28 cellular contexts compared by ENCODE assay signal in the genomic region with DNA sequence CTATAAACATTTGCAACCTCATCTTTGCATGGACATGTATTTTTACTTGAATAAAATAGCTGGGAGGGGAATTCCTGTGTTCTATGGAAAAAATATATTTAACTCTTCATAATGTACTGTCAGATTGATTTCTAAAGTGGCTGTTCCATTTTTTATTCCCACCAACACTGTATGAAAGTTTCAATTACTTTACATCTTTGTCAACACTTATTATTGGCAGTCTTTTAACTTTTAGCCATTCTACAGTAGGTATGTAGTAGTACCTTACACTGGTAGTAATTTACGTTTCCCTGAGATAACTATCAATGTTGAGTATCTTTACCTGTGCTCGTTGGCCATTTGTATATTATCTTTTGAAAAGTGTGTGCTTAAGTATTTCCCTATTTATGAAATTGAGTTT.
"Had no signal": no experiment of that assay in that cellular context is flagged by ENCODE, and none has a peak within 500 bp of the region (broad histone marks: within the 10 kb centered on the region; RNA-seq: fewer than 3 reads in every experiment).

No MANE protein-coding gene starts in this region.

- H3K4me1 ChIP-seq: parathyroid adenoma, psoas muscle, spleen, suprapubic skin, testis, tibial artery, transverse colon, upper lobe of right lung, uterus had no signal

- H3K79me2 ChIP-seq: parathyroid adenoma had no signal

- H2AFZ ChIP-seq: neural progenitor cell, parathyroid adenoma had no signal

- H3K4me2 ChIP-seq: neural progenitor cell, smooth muscle cell had no signal

- H3K36me3 ChIP-seq: neural progenitor cell, ovary, spleen, suprapubic skin, tibial artery, transverse colon, upper lobe of right lung, uterus had no signal

- H3K4me3 ChIP-seq: neural progenitor cell, ovary, psoas muscle, skin epidermis, smooth muscle cell, spleen, suprapubic skin, testis, tibial artery, transverse colon, upper lobe of right lung, uterus had no signal

- DNase-seq: natural killer cell; occipital lobe; ovary; posterior cingulate gyrus; psoas muscle; right cardiac atrium; spleen; stimulated activated CD4-positive, alpha-beta T cell treated with anti-CD3 and anti-CD28 coated beads, Interleukin-12 subunit alpha, Interleukin-12 subunit beta, amount 100 ng/mL, for 4 hours; stimulated activated CD4-positive, alpha-beta T cell treated with anti-CD3 and anti-CD28 coated beads, Interleukin-1b, Interleukin-23, amount 100 ng/mL, for 48 hours; stimulated activated CD4-positive, alpha-beta T cell treated with anti-CD3 and anti-CD28 coated beads, Interleukin-4, amount 100 ng/mL, for 1 hour; stimulated activated CD4-positive, alpha-beta T cell treated with anti-CD3 and anti-CD28 coated beads, Interleukin-4, amount 100 ng/mL, for 4 hours; stimulated activated CD8-positive, alpha-beta memory T cell treated with anti-CD3 and anti-CD28 coated beads, Interleukin-4, amount 100 ng/mL, for 48 hours; stimulated activated naive CD4-positive, alpha-beta T cell; stimulated activated naive CD8-positive, alpha-beta T cell treated with anti-CD3 and anti-CD28 coated beads, Interleukin-15, amount 100 ng/mL, for 72 hours; stimulated activated naive CD8-positive, alpha-beta T cell treated with anti-CD3 and anti-CD28 coated beads, Interleukin-15, Interleukin-2, amounts not matched to agents 100 U/mL and 50 U/mL, for 24 hours; substantia nigra; testis; tibial artery; transverse colon; upper lobe of right lung; uterus had no signal

- ATAC-seq: natural killer cell; psoas muscle; right cardiac atrium; sciatic nerve; stimulated activated memory B cell treated with anti-CD40 and anti-IgM and Interleukin-4, amounts not matched to agents 10 μg/mL and 1 μg/mL and 100 μg/mL, for 72 hours; stimulated activated naive CD8-positive, alpha-beta T cell treated with anti-CD3 and anti-CD28 coated beads, Interleukin-15, amount 100 ng/mL, for 72 hours; stimulated activated naive CD8-positive, alpha-beta T cell treated with anti-CD3 and anti-CD28 coated beads, Interleukin-15, Interleukin-2, amounts not matched to agents 100 U/mL and 50 U/mL, for 24 hours; upper lobe of right lung had no signal

- H3K9me3 ChIP-seq: ovary, psoas muscle, suprapubic skin, testis, tibial artery, transverse colon, upper lobe of right lung, uterus had no signal

- H3K9ac ChIP-seq: neural progenitor cell, parathyroid adenoma had no signal

- H3K27me3 ChIP-seq: neural progenitor cell, ovary, spleen, suprapubic skin, testis, tibial artery, transverse colon, upper lobe of right lung, uterus had no signal

- H3K27ac ChIP-seq: neural progenitor cell, ovary, parathyroid adenoma, psoas muscle, skin epidermis, spleen, suprapubic skin, testis, tibial artery, transverse colon, upper lobe of right lung, uterus had no signal
